Comparison of ENCODE assay signal across 8 cellular contexts in genomic region chr6:53679446-53679933, GRCh38. TPM values are rescaled to one million over a fixed set of nuclear protein-coding genes. Genes with fewer than 3 reads are reported as not detected.
DNase-seq lines count a peak whose midpoint lies in the region; ATAC-seq and TF ChIP-seq lines count a peak whose summit lies in the region.

No MANE protein-coding gene starts in this region.

- H2AFZ ChIP-seq in GM23248 (no peak overlapping the region), OCI-LY1 (ENCODE audit: low read length) (no peak overlapping the region)

- WGBS in GM23248 (ENCODE audit: low coverage in 1 of 2, low lambda C conversion rate in 2 of 2, missing lambda C conversion rate in 2 of 2), 2 experiments, result 71 to 72% methylated on average over 10 of the region's 10 CpGs
- 75% methylated on average over 10 of the region's 10 CpGs for whole genome bisulfite sequencing in esophagus muscularis mucosa

- TF ChIP-seq CTCF in CD8-positive, alpha-beta T cell (IDR thresholded peaks at IDR 0.05), result peak; percentile 42
- TF ChIP-seq CTCF in OCI-LY1 (IDR thresholded peaks at IDR 0.05; ENCODE audit: low read length) (peak; percentile 54), esophagus muscularis mucosa (IDR thresholded peaks at IDR 0.05) (peak; percentile 37 to 52 (median 41)), osteocyte (IDR thresholded peaks at IDR 0.05) (peak; percentile 39)

- TF ChIP-seq EP300 in esophagus muscularis mucosa (IDR thresholded peaks at IDR 0.05), result no peak

- TF ChIP-seq POLR2A in esophagus muscularis mucosa (IDR thresholded peaks at IDR 0.05; ENCODE audit: low read depth), result no peak

- ATAC-seq in CD8-positive, alpha-beta T cell, result peak; percentile 61

- intact Hi-C loops in CD8-positive, alpha-beta T cell (cut with DNase I, micrococcal nuclease), result loop anchor here (1.0 kb wide), 1 partner anchor 186 kb away; no protein-coding TSS in a partner anchor
- intact Hi-C loops in esophagus muscularis mucosa (cut with DNase I), result no loop called here

- DNase-seq in CD8-positive, alpha-beta T cell, result no peak
- DNase-seq in GM23248 (peak; percentile 73), esophagus muscularis mucosa (ENCODE audit: extremely low spot score) (no peak), osteocyte (ENCODE audit: extremely low spot score, unreplicated experiment) (no peak), substantia nigra (lab: John Stamatoyannopoulos, UW) (no peak), inferior parietal cortex (ENCODE audit: extremely low spot score) (no peak), cerebellum (ENCODE audit: low spot score) (no peak)

- H3K4me1 Mint-ChIP-seq in CD8-positive, alpha-beta T cell (ENCODE audit: low read depth), result no peaks in the 10 kb centered on the region
- no peaks in the 10 kb centered on the region for H3K4me1 Mint-ChIP-seq in osteocyte (ENCODE audit: unreplicated experiment)

- H3K27ac ChIP-seq in CD8-positive, alpha-beta T cell (ENCODE audit: low read depth, low read length), result no peak overlapping the region
- no peak overlapping the region for H3K27ac ChIP-seq in GM23248
- no peak overlapping the region for H3K27ac ChIP-seq in OCI-LY1 (ENCODE audit: low read depth, low read length, poor library complexity, severe bottlenecking)
- H3K27ac ChIP-seq in esophagus muscularis mucosa (replicated peaks in 1 of 4), result no peak overlapping the region
- H3K27ac ChIP-seq in substantia nigra (ENCODE audit: low read depth, low read length, poor library complexity, severe bottlenecking), result no peak overlapping the region

- H3K27me3 ChIP-seq in CD8-positive, alpha-beta T cell (ENCODE audit: insufficient read depth, low read length), result no peaks in the 10 kb centered on the region
- H3K27me3 ChIP-seq in GM23248 (replicated peaks; ENCODE audit: insufficient read depth) (no peaks in the 10 kb centered on the region; the same call in none of the 2 replicates), OCI-LY1 (ENCODE audit: insufficient read depth, low read length) (no peaks in the 10 kb centered on the region), esophagus muscularis mucosa (no peaks in the 10 kb centered on the region)

- H3K9me2 ChIP-seq in GM23248 (ENCODE audit: insufficient read depth), result no peaks in the 10 kb centered on the region
- no peaks in the 10 kb centered on the region for H3K9me2 ChIP-seq in OCI-LY1 (ENCODE audit: low read depth, low read length)

- H3K79me2 ChIP-seq in GM23248 (ENCODE audit: insufficient read depth), result no peaks in the 10 kb centered on the region
- H3K79me2 ChIP-seq in OCI-LY1 (ENCODE audit: insufficient read depth, low read length), result no peaks in the 10 kb centered on the region

- no peak overlapping the region for H3K27ac Mint-ChIP-seq in CD8-positive, alpha-beta T cell
- H3K27ac Mint-ChIP-seq in osteocyte (ENCODE audit: unreplicated experiment), result no peak overlapping the region

- H3K4me1 ChIP-seq in CD8-positive, alpha-beta T cell (ENCODE audit: insufficient read depth, low read length), result no peaks in the 10 kb centered on the region
- H3K4me1 ChIP-seq in GM23248 (ENCODE audit: insufficient read depth), result no peaks in the 10 kb centered on the region
- no peaks in the 10 kb centered on the region for H3K4me1 ChIP-seq in OCI-LY1 (ENCODE audit: insufficient read depth, low read length, severe bottlenecking)
- peaks cover 0 to 14% (median 10%) of the 10 kb centered on the region in 4 donors for H3K4me1 ChIP-seq in esophagus muscularis mucosa

- H4K20me1 ChIP-seq in GM23248 (ENCODE audit: insufficient read depth), result no peaks in the 10 kb centered on the region
- H4K20me1 ChIP-seq in OCI-LY1 (ENCODE audit: insufficient read depth, low read length), result no peaks in the 10 kb centered on the region

- no peak overlapping the region for H3K9ac ChIP-seq in GM23248
- no peak overlapping the region for H3K9ac ChIP-seq in OCI-LY1 (ENCODE audit: low read length)

- in situ Hi-C loops in GM23248 (cut with MboI), result no loop called here

- no peak overlapping the region for H3K4me3 Mint-ChIP-seq in CD8-positive, alpha-beta T cell
- no peak overlapping the region for H3K4me3 Mint-ChIP-seq in osteocyte (ENCODE audit: unreplicated experiment)

- H3K27me3 Mint-ChIP-seq in CD8-positive, alpha-beta T cell (ENCODE audit: low read depth), result peaks cover 2% of the 10 kb centered on the region
- no peaks in the 10 kb centered on the region for H3K27me3 Mint-ChIP-seq in osteocyte (ENCODE audit: unreplicated experiment)

- no peaks in the 10 kb centered on the region for H3K36me3 ChIP-seq in CD8-positive, alpha-beta T cell (ENCODE audit: insufficient read depth, low read length)
- H3K36me3 ChIP-seq in GM23248 (ENCODE audit: low read depth) (no peaks in the 10 kb centered on the region), OCI-LY1 (ENCODE audit: insufficient read depth, low read length) (no peaks in the 10 kb centered on the region), esophagus muscularis mucosa (no peaks in the 10 kb centered on the region)

- H3K36me3 Mint-ChIP-seq in CD8-positive, alpha-beta T cell, result no peaks in the 10 kb centered on the region
- H3K36me3 Mint-ChIP-seq in osteocyte (ENCODE audit: unreplicated experiment), result no peaks in the 10 kb centered on the region

- POLR2A ChIA-PET in CD8-positive, alpha-beta T cell (lab: Charles Lee), result no interaction called here

- no peaks in the 10 kb centered on the region for H3K9me3 ChIP-seq in CD8-positive, alpha-beta T cell (ENCODE audit: low read length)
- H3K9me3 ChIP-seq in GM23248 (ENCODE audit: low read depth) (no peaks in the 10 kb centered on the region), OCI-LY1 (ENCODE audit: low read length) (no peaks in the 10 kb centered on the region), esophagus muscularis mucosa (no peaks in the 10 kb centered on the region)

- H3K4me2 ChIP-seq in GM23248 (ENCODE audit: unreplicated experiment) (no peak overlapping the region), OCI-LY1 (ENCODE audit: low read length) (no peak overlapping the region)

- H3K4me3 ChIP-seq in CD8-positive, alpha-beta T cell (ENCODE audit: low read depth, low read length), result no peak overlapping the region
- no peak overlapping the region for H3K4me3 ChIP-seq in GM23248
- no peak overlapping the region for H3K4me3 ChIP-seq in OCI-LY1 (ENCODE audit: low read depth, low read length, poor library complexity, severe bottlenecking)
- no peak overlapping the region for H3K4me3 ChIP-seq in esophagus muscularis mucosa

- CTCF ChIA-PET in CD8-positive, alpha-beta T cell (lab: Charles Lee), result interaction anchor here (0.6 to 2.0 kb wide), 6 partner anchors 8 to 187 kb away, joined by 3 to 12 read pairs (median 3); no protein-coding TSS in a partner anchor

- no peaks in the 10 kb centered on the region for H3F3A ChIP-seq in GM23248 (ENCODE audit: insufficient read depth)
- H3F3A ChIP-seq in OCI-LY1 (ENCODE audit: insufficient read depth, low read length), result no peaks in the 10 kb centered on the region

- H3K9me3 Mint-ChIP-seq in CD8-positive, alpha-beta T cell, result no peaks in the 10 kb centered on the region
- no peaks in the 10 kb centered on the region for H3K9me3 Mint-ChIP-seq in osteocyte (ENCODE audit: unreplicated experiment)

RNA-seq across cellular contexts. Expression of gene KLHL31, which starts 13.9 kb away (rescaled TPM):
- total RNA-seq in CD8-positive, alpha-beta T cell, result under 1 TPM; 0.08 to 0.14 TPM
- total RNA-seq in GM23248 (2014; rRNA removed; shearing (Covaris generic)), result not detected in 2 replicates
- 0.04 TPM in 1 of 2 replicates, not detected in the other for polyA plus RNA-seq in GM23248 (2016; fragmentation: Nextera tagmentation; extraction: Ambion mirVana)
- total RNA-seq in esophagus muscularis mucosa (under 1 TPM in 1 of 4 donors, not detected in 3; under 0.01 TPM), osteocyte (0.40 and 0.42 TPM in 2 replicates), cerebellum (0.91 TPM)
